Comparison of ENCODE assay signal across 11 cellular contexts in genomic region chr4:143625632-143626031, GRCh38.
"Had no signal": no experiment of that assay in that cellular context is flagged by ENCODE, and none has a peak within 500 bp of the region (broad histone marks: within the 10 kb centered on the region; RNA-seq: fewer than 3 reads in every experiment).

No MANE protein-coding gene starts in this region.

- H3K4me1 ChIP-seq: uterus had no signal

- H3K4me3 ChIP-seq: ascending aorta, uterus had no signal

- H3K27me3 ChIP-seq: ascending aorta, uterus had no signal

- ATAC-seq: activated CD4-positive, CD25-positive, alpha-beta regulatory T cell treated with anti-CD3 and anti-CD28 coated beads, Interleukin-2, amount 50 U/mL, for 24 hours; activated CD8-positive, alpha-beta memory T cell treated with anti-CD3 and anti-CD28 coated beads, Interleukin-2, amount 10 ng/mL, durations not matched to agents 7 days and 5 days had no signal

- H3K36me3 ChIP-seq: ascending aorta, uterus had no signal

- DNase-seq: activated CD4-positive, alpha-beta T cell treated with anti-CD3 and anti-CD28 coated beads, Interleukin-2, amount 50 U/mL, for 48 hours; activated CD8-positive, alpha-beta memory T cell treated with anti-CD3 and anti-CD28 coated beads, Interleukin-2, amount 10 ng/mL, durations not matched to agents 7 days and 5 days; activated gamma-delta T cell treated with Interleukin-2 at 50 U/mL for 16 hours; activated naive CD8-positive, alpha-beta T cell treated with anti-CD3 and anti-CD28 coated beads, Interleukin-2, amount 10 ng/mL, durations not matched to agents 7 days and 5 days; activated T-cell treated with anti-CD3 and anti-CD28 coated beads, Interleukin-2, amount 50 U/mL, for 24 hours; foreskin melanocyte; stimulated activated CD4-positive, alpha-beta T cell treated with anti-CD3 and anti-CD28 coated beads, Interleukin-15, amount 100 ng/mL, for 24 hours; stimulated activated CD4-positive, alpha-beta T cell treated with anti-CD3 and anti-CD28 coated beads, Interleukin-4, amount 100 ng/mL, for 24 hours; uterus had no signal

- H3K9me3 ChIP-seq: ascending aorta, uterus had no signal
